22 cellular contexts compared by ENCODE assay signal in the genomic region with DNA sequence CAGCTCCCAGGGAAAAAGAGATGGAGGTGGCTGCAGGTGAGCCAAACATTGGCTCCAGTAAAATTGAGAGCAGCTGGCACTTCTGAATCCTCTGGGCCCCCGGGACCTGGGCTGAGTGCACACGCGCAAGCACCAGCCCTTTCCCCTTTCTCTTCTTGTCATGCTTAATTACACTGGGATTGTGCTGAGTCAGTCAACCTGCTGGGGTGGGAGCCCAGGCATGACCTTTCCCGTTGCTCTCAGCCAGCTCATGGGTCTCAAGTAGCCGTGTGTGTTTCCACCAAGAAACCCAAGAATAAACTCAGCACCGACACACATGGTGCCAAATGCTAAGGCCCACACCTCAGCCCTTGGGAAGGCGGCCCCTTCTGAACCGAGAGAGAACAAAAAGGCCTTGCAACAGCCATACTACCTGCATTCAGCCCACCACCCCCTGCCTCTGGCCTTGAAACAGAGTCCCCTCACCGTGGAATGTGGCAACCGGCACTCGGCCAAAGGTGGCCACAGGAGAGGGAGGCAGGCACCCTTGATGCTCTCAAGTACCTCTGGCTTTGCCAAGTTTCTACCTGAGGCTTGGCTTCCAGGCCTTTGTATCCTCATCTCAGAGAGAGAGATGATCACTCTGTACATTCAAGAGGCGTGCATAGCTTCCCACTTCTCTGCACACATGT. TPM values are rescaled to one million over a fixed set of nuclear protein-coding genes. Genes with fewer than 3 reads are reported as not detected.
A peak's percentile ranks its signal among the peaks of the same experiment; 100 is the strongest.
DNase-seq lines count a peak whose midpoint lies in the region; ATAC-seq, FAIRE-seq and TF ChIP-seq lines count a peak whose summit lies in the region.
"Had no signal": no experiment of that assay in that cellular context is flagged by ENCODE, and none has a peak within 500 bp of the region (broad histone marks: within the 10 kb centered on the region; RNA-seq: fewer than 3 reads in every experiment).

No MANE protein-coding gene starts in this region.

- intact Hi-C loops in Caco-2 (cut with micrococcal nuclease; ENCODE audit: unreplicated experiment), result loop anchor here (1.0 to 5.0 kb wide), 9 partner anchors 24 to 286 kb away; no protein-coding TSS in a partner anchor

- H3K4me1 Mint-ChIP-seq in Caco-2 (ENCODE audit: low read depth, unreplicated experiment) (peaks cover 62% of the 10 kb centered on the region), nephron progenitor cell (peaks cover 32% of the 10 kb centered on the region)
- H3K4me1 Mint-ChIP-seq: activated naive CD4-positive, alpha-beta T cell treated with anti-CD3 and anti-CD28 coated beads, Interleukin-2, amount 50 U/mL, for 24 hours; CD4-positive, CD25-positive, alpha-beta regulatory T cell; central memory CD8-positive, alpha-beta T cell; memory B cell; stimulated activated effector memory CD8-positive, alpha-beta T cell treated with anti-CD3 and anti-CD28 coated beads, Interleukin-12 subunit alpha, Interleukin-12 subunit beta, amount 100 ng/mL, for 72 hours had no signal

- H3K4me3 Mint-ChIP-seq in Caco-2 (ENCODE audit: unreplicated experiment), result peak overlapping the region; percentile 61
- H3K4me3 Mint-ChIP-seq in nephron progenitor cell, result peak overlapping the region; percentile 24
- H3K4me3 Mint-ChIP-seq: activated naive CD4-positive, alpha-beta T cell treated with anti-CD3 and anti-CD28 coated beads, Interleukin-2, amount 50 U/mL, for 24 hours; CD4-positive, CD25-positive, alpha-beta regulatory T cell; central memory CD8-positive, alpha-beta T cell; memory B cell; stimulated activated effector memory CD8-positive, alpha-beta T cell treated with anti-CD3 and anti-CD28 coated beads, Interleukin-12 subunit alpha, Interleukin-12 subunit beta, amount 100 ng/mL, for 72 hours had no signal

- DNase-seq in Caco-2, result no peak
- peak; percentile 53 for DNase-seq in NCI-H1092 treated with DMSO at 0.1 percent for 48 hours (lab: John Stamatoyannopoulos, UW)
- peak; percentile 22 for DNase-seq in RCC 7860 (ENCODE audit: low spot score)
- peak; percentile 48 for DNase-seq in nephron progenitor cell
- no peak for DNase-seq in activated naive CD4-positive, alpha-beta T cell treated with Interleukin-2 at 50 U/mL for 16 hours
- no peak for DNase-seq in activated CD4-positive, alpha-beta T cell treated with anti-CD3 and anti-CD28 coated beads, Interleukin-2, amount 50 U/mL, for 4 hours
- no peak for DNase-seq in cortex of kidney (lab: John Stamatoyannopoulos, UW)
- DNase-seq: activated T-cell treated with anti-CD3 and anti-CD28 coated beads, Interleukin-2, amount 50 U/mL, for 48 hours; CD4-positive, CD25-positive, alpha-beta regulatory T cell; effector CD8-positive, alpha-beta T cell; gastrocnemius medialis; NCI-H1436; NCI-H446 treated with DMSO at 0.1 percent for 48 hours had no signal

- FAIRE-seq in RCC 7860 (lab: Jason Lieb, UNC), result no peak

- H3K9me3 ChIP-seq in Caco-2, result no peaks in the 10 kb centered on the region
- H3K9me3 ChIP-seq: ascending aorta, gastrocnemius medialis had no signal

- POLR2A ChIA-PET in Caco-2 (lab: Charles Lee), result interaction anchor here (0.9 to 1.3 kb wide), 2 partner anchors 54 to 78 kb away, joined by 3 to 7 read pairs; no protein-coding TSS in a partner anchor

- peaks cover 53% of the 10 kb centered on the region for H3K4me1 ChIP-seq in Caco-2
- H3K4me1 ChIP-seq: ascending aorta, gastrocnemius medialis had no signal

- peaks cover 12% of the 10 kb centered on the region for H3K9me3 Mint-ChIP-seq in Caco-2 (ENCODE audit: unreplicated experiment)
- peaks cover 5% of the 10 kb centered on the region for H3K9me3 Mint-ChIP-seq in nephron progenitor cell
- H3K9me3 Mint-ChIP-seq: activated naive CD4-positive, alpha-beta T cell treated with anti-CD3 and anti-CD28 coated beads, Interleukin-2, amount 50 U/mL, for 24 hours; central memory CD8-positive, alpha-beta T cell; stimulated activated effector memory CD8-positive, alpha-beta T cell treated with anti-CD3 and anti-CD28 coated beads, Interleukin-12 subunit alpha, Interleukin-12 subunit beta, amount 100 ng/mL, for 72 hours had no signal

- H3K36me3 ChIP-seq in Caco-2 (ENCODE audit: control insufficient read depth, insufficient read depth, low read length), result no peaks in the 10 kb centered on the region
- H3K36me3 ChIP-seq: ascending aorta, gastrocnemius medialis had no signal

- no peaks in the 10 kb centered on the region for H3K27me3 ChIP-seq in Caco-2 (replicated peaks; ENCODE audit: control insufficient read depth, insufficient read depth, low read length)
- H3K27me3 ChIP-seq: ascending aorta, gastrocnemius medialis had no signal

- ATAC-seq in GM18867 (IDR thresholded peaks at IDR 0.05; ENCODE audit: unreplicated experiment), result no peak
- ATAC-seq: esophagus mucosa, gastrocnemius medialis, HCT116 had no signal

- no peak overlapping the region for H3K4me3 ChIP-seq in Caco-2 (ENCODE audit: low read depth, low read length)
- H3K4me3 ChIP-seq: ascending aorta, gastrocnemius medialis had no signal

- peak overlapping the region; percentile 90 for H3K27ac Mint-ChIP-seq in Caco-2 (ENCODE audit: unreplicated experiment)
- H3K27ac Mint-ChIP-seq in nephron progenitor cell, result peak overlapping the region; percentile 85
- H3K27ac Mint-ChIP-seq: activated naive CD4-positive, alpha-beta T cell treated with anti-CD3 and anti-CD28 coated beads, Interleukin-2, amount 50 U/mL, for 24 hours; CD4-positive, CD25-positive, alpha-beta regulatory T cell; memory B cell; stimulated activated effector memory CD8-positive, alpha-beta T cell treated with anti-CD3 and anti-CD28 coated beads, Interleukin-12 subunit alpha, Interleukin-12 subunit beta, amount 100 ng/mL, for 72 hours had no signal

- CTCF ChIA-PET in Caco-2 (lab: Charles Lee), result interaction anchor here (0.6 to 1.5 kb wide), 10 partner anchors 17 to 277 kb away, joined by 3 to 8 read pairs (median 3); no protein-coding TSS in a partner anchor

- no TSS peak for BruUV-seq in Caco-2 (replicated peaks; lab: Mats Ljungman, UMichigan)

- TF ChIP-seq CTCF in Caco-2 (IDR thresholded peaks at IDR 0.05; ENCODE audit: insufficient read depth in 1 of 2, low read depth in 1 of 2, low read length in 1 of 2, severe bottlenecking in 1 of 2, unreplicated experiment in 1 of 2), result no peak
- no peak for TF ChIP-seq CTCF in nephron progenitor cell (IDR thresholded peaks at IDR 0.05)

- peaks cover 23% of the 10 kb centered on the region for H3K36me3 Mint-ChIP-seq in Caco-2 (ENCODE audit: insufficient read depth, unreplicated experiment)
- H3K36me3 Mint-ChIP-seq in nephron progenitor cell (ENCODE audit: low read depth), result peaks cover 14% of the 10 kb centered on the region
- H3K36me3 Mint-ChIP-seq: activated naive CD4-positive, alpha-beta T cell treated with anti-CD3 and anti-CD28 coated beads, Interleukin-2, amount 50 U/mL, for 24 hours; CD4-positive, CD25-positive, alpha-beta regulatory T cell; memory B cell; stimulated activated effector memory CD8-positive, alpha-beta T cell treated with anti-CD3 and anti-CD28 coated beads, Interleukin-12 subunit alpha, Interleukin-12 subunit beta, amount 100 ng/mL, for 72 hours had no signal

- H3K27me3 Mint-ChIP-seq in Caco-2 (ENCODE audit: insufficient read depth, unreplicated experiment) (no peaks in the 10 kb centered on the region), nephron progenitor cell (ENCODE audit: low read depth, poor library complexity) (peaks cover 7% of the 10 kb centered on the region)
- H3K27me3 Mint-ChIP-seq: activated naive CD4-positive, alpha-beta T cell treated with anti-CD3 and anti-CD28 coated beads, Interleukin-2, amount 50 U/mL, for 24 hours; central memory CD8-positive, alpha-beta T cell; memory B cell had no signal

RNA-seq across cellular contexts. Expression of a gene that starts 28.1 kb away (rescaled TPM):
- total RNA-seq in Caco-2 (2022), result 2.0 and 2.1 TPM in 2 replicates
- total RNA-seq: CD4-positive, CD25-positive, alpha-beta regulatory T cell; myocyte had no signal

Comparison
In these comparisons a context has a peak if more than half of its experiments do, and no peak if none do; other contexts are left out.
1. DNase-seq: peak in NCI-H1092 treated with DMSO at 0.1 percent for 48 hours (single experiment), RCC 7860 (single experiment) and nephron progenitor cell (single experiment); none in Caco-2 (0 of 2), activated naive CD4-positive, alpha-beta T cell treated with Interleukin-2 at 50 U/mL for 16 hours (single experiment), activated CD4-positive, alpha-beta T cell treated with anti-CD3 and anti-CD28 coated beads, Interleukin-2, amount 50 U/mL, for 4 hours (0 of 2) and cortex of kidney (single experiment).